ENCODE assay signal across 9 cellular contexts in the genomic region with DNA sequence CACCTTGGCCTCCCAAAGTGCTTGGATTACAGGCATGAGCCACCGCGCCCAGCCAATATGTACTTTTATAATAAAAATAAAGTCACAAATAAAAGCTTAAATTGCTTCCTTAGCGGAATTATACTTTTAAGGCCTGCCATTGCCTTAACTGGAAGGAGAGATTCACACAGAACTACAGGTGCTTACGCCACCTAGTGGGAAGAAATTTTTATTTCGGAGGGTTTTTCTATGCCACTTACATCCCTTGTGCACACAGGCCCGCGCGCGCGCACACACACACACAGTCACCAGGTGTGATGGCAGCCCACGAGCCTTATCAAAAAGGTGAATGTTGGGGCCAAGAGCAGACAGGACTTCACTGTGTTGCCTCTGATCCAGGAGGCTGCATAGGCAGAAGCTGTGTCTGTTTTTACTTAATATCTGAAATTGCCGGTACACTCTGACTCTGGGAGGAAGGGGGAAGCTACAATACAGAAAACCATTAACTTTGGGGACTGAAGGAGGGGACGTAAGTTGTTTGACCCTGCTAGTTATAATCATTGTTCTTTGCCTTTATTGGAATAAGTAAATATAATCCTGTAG.
DNase-seq lines count a peak whose midpoint lies in the region; TF ChIP-seq lines count a peak whose summit lies in the region.
"Had no signal": no experiment of that assay in that cellular context is flagged by ENCODE, and none has a peak within 500 bp of the region (broad histone marks: within the 10 kb centered on the region; RNA-seq: fewer than 3 reads in every experiment).

No MANE protein-coding gene starts in this region.

- H3K27ac ChIP-seq in AG04450 (ENCODE audit: low read depth, low read length), result no peak overlapping the region
- no peak overlapping the region for H3K27ac ChIP-seq in VCaP

- no peaks in the 10 kb centered on the region for H3K36me3 Mint-ChIP-seq in neural crest cell (ENCODE audit: low read depth)

- CTCF ChIA-PET in AG04450 (lab: Charles Lee), result interaction anchor here (0.6 to 2.6 kb wide), 43 partner anchors 10 to 940 kb away, joined by 3 to 37 read pairs (median 4); no protein-coding TSS in a partner anchor

- H3K27me3 Mint-ChIP-seq in neural crest cell (ENCODE audit: low read depth), result no peaks in the 10 kb centered on the region
- H3K27me3 Mint-ChIP-seq: dendritic cell treated with granulocyte-macrophage colony-stimulating factor and Interleukin-4, amounts not matched to agents 40 ng/mL and 50 ng/mL, for 4 days had no signal

- H3K27me3 ChIP-seq in AG04450 (ENCODE audit: control insufficient read depth, insufficient read depth, low read length), result no peaks in the 10 kb centered on the region

- TF ChIP-seq CTCF in AG04450 (IDR thresholded peaks at IDR 0.05; ENCODE audit: low read depth, low read length), result peak; percentile 59
- TF ChIP-seq CTCF in GM13977 (IDR thresholded peaks at IDR 0.05; ENCODE audit: extremely low read depth, insufficient read depth, missing control alignments), result peak; percentile 54
- TF ChIP-seq CTCF in VCaP (conservative IDR thresholded peaks at IDR 0.05), result peak; percentile 78
- TF ChIP-seq CTCF in fibroblast of villous mesenchyme (IDR thresholded peaks at IDR 0.05; ENCODE audit: insufficient read depth, low read depth, low read length), result peak; percentile 62
- peak; percentile 74 for TF ChIP-seq CTCF in neural crest cell (conservative IDR thresholded peaks at IDR 0.05)

- H3K9me3 Mint-ChIP-seq in neural crest cell, result no peaks in the 10 kb centered on the region
- H3K9me3 Mint-ChIP-seq: dendritic cell treated with granulocyte-macrophage colony-stimulating factor and Interleukin-4, amounts not matched to agents 40 ng/mL and 50 ng/mL, for 4 days had no signal

- no peaks in the 10 kb centered on the region for H3K9me3 ChIP-seq in AG04450 (ENCODE audit: control insufficient read depth, insufficient read depth, low read length)

- H3K27ac Mint-ChIP-seq in neural crest cell (ENCODE audit: unreplicated experiment), result no peak overlapping the region
- H3K27ac Mint-ChIP-seq: dendritic cell treated with granulocyte-macrophage colony-stimulating factor and Interleukin-4, amounts not matched to agents 40 ng/mL and 50 ng/mL, for 4 days had no signal

- DNase-seq in AG04450 (ENCODE audit: low read depth, low spot score), result peak; percentile 11
- peak; percentile 27 for DNase-seq in GM13977 (ENCODE audit: low spot score)
- peak; percentile 59 to 66 for DNase-seq in NCI-H2081 (lab: John Stamatoyannopoulos, UW)
- peak; percentile 72 for DNase-seq in fibroblast of villous mesenchyme (ENCODE audit: low read depth)
- peak; percentile 39 for DNase-seq in neural crest cell (ENCODE audit: low read depth, low spot score)
- no peak for DNase-seq in cortex of kidney (lab: John Stamatoyannopoulos, UW)
- no peak for DNase-seq in NCI-H1436 (lab: John Stamatoyannopoulos, UW)

- H3K4me1 Mint-ChIP-seq in neural crest cell, result peaks cover 5% of the 10 kb centered on the region

- H3K4me3 ChIP-seq in AG04450 (ENCODE audit: low read depth, low read length) (no peak overlapping the region), fibroblast of villous mesenchyme (ENCODE audit: low read depth, low read length) (no peak overlapping the region)

- in situ Hi-C loops in GM13977 (cut with MboI; ENCODE audit: low pct_unique_long_range_greater_than_20kb, low sequenced_read_pairs, unreplicated experiment), result loop anchor here (25.0 kb wide), 2 partner anchors 385 to 835 kb away; no protein-coding TSS in a partner anchor

- POLR2A ChIA-PET in AG04450 (lab: Yijun Ruan, JAX), result no interaction called here

- H3K4me3 Mint-ChIP-seq in neural crest cell, result no peak overlapping the region
- H3K4me3 Mint-ChIP-seq: dendritic cell treated with granulocyte-macrophage colony-stimulating factor and Interleukin-4, amounts not matched to agents 40 ng/mL and 50 ng/mL, for 4 days had no signal

Comparison
In these comparisons a context has a peak if more than half of its experiments do, and no peak if none do; other contexts are left out.
1. DNase-seq: peak in AG04450 (single experiment), GM13977 (single experiment), NCI-H2081 (2 of 2), fibroblast of villous mesenchyme (single experiment) and neural crest cell (single experiment); none in cortex of kidney (single experiment) and NCI-H1436 (single experiment).
2. Peak in every context shown above with its lines, with median percentiles within 50 percentile points of each other: CTCF ChIP-seq.